In the genomic region with DNA sequence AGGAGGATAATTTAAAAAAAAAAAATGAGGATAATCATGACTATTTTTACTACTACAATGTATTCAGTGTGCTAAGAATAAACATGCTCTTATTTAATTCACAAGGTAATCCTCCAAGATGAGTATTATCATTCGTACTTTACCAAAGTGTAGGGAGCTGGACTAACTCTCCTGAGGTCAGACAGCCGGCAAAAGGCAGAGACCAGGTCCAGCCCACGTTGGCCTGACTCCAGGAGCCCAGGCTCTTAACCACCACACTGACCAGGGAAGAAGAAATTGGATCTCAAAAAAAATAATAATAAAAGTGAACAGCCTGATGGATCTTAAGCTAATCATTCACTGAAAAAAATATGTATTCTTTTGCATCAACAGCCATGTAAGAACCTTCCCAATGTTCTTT, we compare ENCODE assay signal across 15 cellular contexts. TPM values are rescaled to one million over a fixed set of nuclear protein-coding genes. Genes with fewer than 3 reads are reported as not detected.
DNase-seq lines count a peak whose midpoint lies in the region; ATAC-seq and TF ChIP-seq lines count a peak whose summit lies in the region.
"Had no signal": no experiment of that assay in that cellular context is flagged by ENCODE, and none has a peak within 500 bp of the region (broad histone marks: within the 10 kb centered on the region; RNA-seq: fewer than 3 reads in every experiment).

No MANE protein-coding gene starts in this region.

- intact Hi-C loops in left ventricle myocardium inferior (cut with micrococcal nuclease): no loop called here
- intact Hi-C loops in right cardiac atrium (cut with DNase I): no loop called here
- intact Hi-C loops in sigmoid colon (cut with DNase I): no loop called here
- intact Hi-C loops in thyroid gland (cut with DNase I): no loop called here
- intact Hi-C loops in gastrocnemius medialis (cut with DNase I; ENCODE audit: low total_unique reads): no loop called here

- H3K9me3 ChIP-seq in left ventricle myocardium inferior (replicated peaks): no peaks in the 10 kb centered on the region
- H3K9me3 ChIP-seq in right cardiac atrium (ENCODE audit: control insufficient read depth, low read length): no peaks in the 10 kb centered on the region
- H3K9me3 ChIP-seq in sigmoid colon: no peaks in the 10 kb centered on the region
- no peaks in the 10 kb centered on the region for H3K9me3 ChIP-seq in thyroid gland
- no peaks in the 10 kb centered on the region for H3K9me3 ChIP-seq in gastrocnemius medialis
- H3K9me3 ChIP-seq: HAP-1 had no signal

- no peak overlapping the region for H3K4me3 ChIP-seq in left ventricle myocardium inferior
- H3K4me3 ChIP-seq in right cardiac atrium (ENCODE audit: low read length): no peak overlapping the region
- H3K4me3 ChIP-seq in sigmoid colon: no peak overlapping the region
- H3K4me3 ChIP-seq in thyroid gland (replicated peaks in 1 of 3): no peak overlapping the region
- no peak overlapping the region for H3K4me3 ChIP-seq in gastrocnemius medialis
- H3K4me3 ChIP-seq: HAP-1 had no signal

- 36% methylated on average over 3 of the region's 3 CpGs for WGBS in right cardiac atrium
- WGBS in sigmoid colon, 2 donors: 78 to 84% methylated on average over 3 of the region's 3 CpGs
- WGBS in thyroid gland, 2 donors: 12 to 26% methylated on average over 3 of the region's 3 CpGs

- H3K27ac ChIP-seq in left ventricle myocardium inferior (replicated peaks) (peak overlapping the region; percentile 1), right cardiac atrium (ENCODE audit: low read length) (no peak overlapping the region), cingulate gyrus (ENCODE audit: low read depth, low read length) (peak overlapping the region; percentile 39), sigmoid colon (no peak overlapping the region), thyroid gland (no peak overlapping the region), gastrocnemius medialis (no peak overlapping the region)

- TF ChIP-seq POLR2A in sigmoid colon (IDR thresholded peaks at IDR 0.05): no peak
- no peak for TF ChIP-seq POLR2A in thyroid gland (IDR thresholded peaks at IDR 0.05)
- no peak for TF ChIP-seq POLR2A in gastrocnemius medialis (IDR thresholded peaks at IDR 0.05)

- no peak for TF ChIP-seq EP300 in sigmoid colon (IDR thresholded peaks at IDR 0.05)

- DNase-seq in left ventricle myocardium inferior (no peak), right cardiac atrium (no peak), sigmoid colon (peak; percentile 37), thyroid gland (peak; percentile 86 to 87), gastrocnemius medialis (no peak), DMS53 (lab: John Stamatoyannopoulos, UW) (no peak)
- DNase-seq: C1 segment of cervical spinal cord; CD4-positive, alpha-beta T cell; DMS79 treated with DMSO at 0.1 percent for 48 hours; EL had no signal

- no peaks in the 10 kb centered on the region for H3K27me3 ChIP-seq in left ventricle myocardium inferior (ENCODE audit: low read depth)
- no peaks in the 10 kb centered on the region for H3K27me3 ChIP-seq in right cardiac atrium (ENCODE audit: control insufficient read depth, insufficient read depth)
- no peaks in the 10 kb centered on the region for H3K27me3 ChIP-seq in sigmoid colon
- H3K27me3 ChIP-seq in thyroid gland: no peaks in the 10 kb centered on the region
- no peaks in the 10 kb centered on the region for H3K27me3 ChIP-seq in gastrocnemius medialis

- TF ChIP-seq CTCF in left ventricle myocardium inferior (IDR thresholded peaks at IDR 0.05; ENCODE audit: borderline replicate concordance) (no peak), sigmoid colon (IDR thresholded peaks at IDR 0.05) (no peak), thyroid gland (IDR thresholded peaks at IDR 0.05) (no peak), gastrocnemius medialis (IDR thresholded peaks at IDR 0.05 in 4 of 5, conservative IDR thresholded peaks at IDR 0.05 in 1 of 5) (no peak)

- peaks cover 90% of the 10 kb centered on the region for H3K36me3 ChIP-seq in left ventricle myocardium inferior
- peaks cover 0 to 85% (median 7%) of the 10 kb centered on the region in 4 donors for H3K36me3 ChIP-seq in sigmoid colon
- H3K36me3 ChIP-seq in thyroid gland: peaks cover 0 to 8% of the 10 kb centered on the region in 2 donors
- H3K36me3 ChIP-seq in gastrocnemius medialis: peaks cover 0 to 54% of the 10 kb centered on the region in 2 donors

- ATAC-seq in right cardiac atrium (no peak), gastrocnemius medialis (no peak)

- H3K4me1 ChIP-seq in left ventricle myocardium inferior (peaks cover 22% of the 10 kb centered on the region), right cardiac atrium (ENCODE audit: control insufficient read depth, insufficient read depth, low read length) (no peaks in the 10 kb centered on the region), sigmoid colon (no peaks in the 10 kb centered on the region), thyroid gland (no peaks in the 10 kb centered on the region), gastrocnemius medialis (peaks cover 6 to 10% of the 10 kb centered on the region in 2 donors)
- H3K4me1 ChIP-seq: HAP-1 had no signal

- in situ Hi-C loops in gastrocnemius medialis (cut with MboI; ENCODE audit: low sequenced_read_pairs in 4 of 4): no loop called here

RNA-seq across cellular contexts. Expression of gene PLAAT3, which starts 25.2 kb away (rescaled TPM):
- 144 TPM for total RNA-seq in left ventricle myocardium inferior
- total RNA-seq in right cardiac atrium: 100 to 1,000 TPM; 110 to 142 (median 125) TPM
- 158 TPM for polyA plus RNA-seq in right cardiac atrium
- 10 to 100 TPM; 34.9 to 59.9 (median 47.9) TPM for total RNA-seq in sigmoid colon
- polyA plus RNA-seq in sigmoid colon: 10 to 100 TPM; 14.6 to 34.7 (median 21.0) TPM
- 10 to 100 TPM; 42.8 to 96.0 (median 74.6) TPM for total RNA-seq in thyroid gland
- total RNA-seq in gastrocnemius medialis: 10 to 100 TPM; 58.0 to 76.5 (median 67.5) TPM

RNA-seq across cellular contexts. Expression of gene PLAAT2, which starts 25.8 kb away (rescaled TPM):
- not detected for total RNA-seq in left ventricle myocardium inferior
- under 1 TPM in 1 of 4 donors, not detected in 3; 0.31 TPM for total RNA-seq in right cardiac atrium
- polyA plus RNA-seq in right cardiac atrium: 0.66 TPM
- total RNA-seq in sigmoid colon: under 1 TPM in 1 of 4 donors, not detected in 3; 0.71 TPM
- polyA plus RNA-seq in sigmoid colon: 100 to 1,000 TPM in 2 of 3 donors, 10 to 100 TPM in 1; 27.0 to 233 (median 112) TPM
- total RNA-seq in thyroid gland: 1 to 10 TPM in 1 of 4 donors, not detected in 3; 1.4 TPM
- total RNA-seq in gastrocnemius medialis: not detected
- total RNA-seq: B cell, H1, HT1080 had no signal

RNA-seq across cellular contexts. Expression of gene PLAAT4, which starts 52.4 kb away (rescaled TPM):
- total RNA-seq in left ventricle myocardium inferior: 15.5 TPM
- 10 to 100 TPM in 3 of 4 donors, 1 to 10 TPM in 1; 8.0 to 17.9 (median 13.3) TPM for total RNA-seq in right cardiac atrium
- 14.0 TPM for polyA plus RNA-seq in right cardiac atrium
- 10 to 100 TPM; 36.7 to 49.9 (median 42.8) TPM for total RNA-seq in sigmoid colon
- polyA plus RNA-seq in sigmoid colon: 100 to 1,000 TPM in 2 of 3 donors, 10 to 100 TPM in 1; 63.1 to 262 (median 114) TPM
- 10 to 100 TPM; 23.5 to 53.6 (median 39.8) TPM for total RNA-seq in thyroid gland
- 10 to 100 TPM in 1 of 4 donors, 1 to 10 TPM in 3; 3.1 to 13.2 (median 5.8) TPM for total RNA-seq in gastrocnemius medialis

Comparison
In these comparisons a context has a peak if more than half of its experiments do, and no peak if none do; other contexts are left out.
1. H3K27ac ChIP-seq: peak in left ventricle myocardium inferior (single experiment) and cingulate gyrus (single experiment); none in right cardiac atrium (single experiment), sigmoid colon (0 of 4), thyroid gland (0 of 3) and gastrocnemius medialis (0 of 4).
2. DNase-seq: peak in sigmoid colon (single experiment) and thyroid gland (2 of 2); none in left ventricle myocardium inferior (single experiment), right cardiac atrium (0 of 3), gastrocnemius medialis (0 of 2) and DMS53 (single experiment).